22 cellular contexts compared by ENCODE assay signal in the genomic region with DNA sequence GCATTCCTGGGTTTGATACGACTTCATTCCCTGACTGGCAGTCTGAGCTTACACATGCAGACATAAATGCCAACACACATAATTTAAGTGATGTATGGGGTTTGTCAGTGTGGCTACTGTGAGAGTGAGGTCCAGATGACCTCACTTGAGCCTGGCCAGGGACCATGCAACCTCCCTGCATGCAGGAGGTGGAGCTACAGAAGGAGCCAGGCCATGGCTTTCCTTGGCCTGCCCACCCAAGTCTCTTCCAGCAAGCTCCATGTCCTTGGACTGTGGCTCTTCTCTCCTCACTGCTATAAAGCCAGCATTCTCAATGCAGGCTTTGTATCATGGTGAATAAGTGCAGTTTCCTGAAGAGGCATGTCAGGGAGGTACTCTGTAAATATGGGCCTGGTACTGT.
"Had no signal": no experiment of that assay in that cellular context is flagged by ENCODE, and none has a peak within 500 bp of the region (broad histone marks: within the 10 kb centered on the region; RNA-seq: fewer than 3 reads in every experiment).

No MANE protein-coding gene starts in this region.

- DNase-seq: activated CD4-positive, alpha-beta T cell treated with anti-CD3 and anti-CD28 coated beads, Interleukin-2, amount 10 ng/mL, durations not matched to agents 24 days and 14 days; activated CD4-positive, CD25-positive, alpha-beta regulatory T cell; activated CD8-positive, alpha-beta T cell treated with anti-CD3 and anti-CD28 coated beads, Interleukin-2, amount 10 ng/mL, durations not matched to agents 7 days and 5 days; activated naive CD4-positive, alpha-beta T cell treated with anti-CD3 and anti-CD28 coated beads for 36 hours; activated T-cell treated with anti-CD3 and anti-CD28 coated beads, Interleukin-2, amount 50 U/mL, for 24 hours; cerebellar nuclear complex; cortex of kidney; hippocampal formation; islet precursor cell; naive thymus-derived CD4-positive, alpha-beta T cell; stimulated activated CD4-positive, alpha-beta T cell treated with anti-CD3 and anti-CD28 coated beads, Interleukin-12 subunit alpha, Interleukin-12 subunit beta, amount 100 ng/mL, for 4 hours; stimulated activated CD4-positive, alpha-beta T cell treated with anti-CD3 and anti-CD28 coated beads, Interleukin-1b, Interleukin-23, amount 100 ng/mL, for 48 hours; stimulated activated CD8-positive, alpha-beta memory T cell treated with anti-CD3 and anti-CD28 coated beads, Interleukin-4, amount 100 ng/mL, for 48 hours; stimulated activated naive CD4-positive, alpha-beta T cell; T-helper 1 cell; T-helper 9 cell had no signal

- H3K27me3 ChIP-seq: ascending aorta, ovary, suprapubic skin had no signal

- H3K36me3 ChIP-seq: ascending aorta, ovary, suprapubic skin had no signal

- ATAC-seq: activated CD8-positive, alpha-beta T cell treated with anti-CD3 and anti-CD28 coated beads, Interleukin-2, amount 10 ng/mL, durations not matched to agents 7 days and 5 days; naive thymus-derived CD4-positive, alpha-beta T cell had no signal

- H3K27ac Mint-ChIP-seq: activated CD4-positive, alpha-beta T cell treated with anti-CD3 and anti-CD28 coated beads, Interleukin-2, amount 10 ng/mL, durations not matched to agents 24 days and 14 days; activated CD8-positive, alpha-beta T cell treated with anti-CD3 and anti-CD28 coated beads, Interleukin-2, amount 10 ng/mL, durations not matched to agents 7 days and 5 days; activated naive CD4-positive, alpha-beta T cell treated with anti-CD3 and anti-CD28 coated beads for 36 hours; activated T-cell treated with anti-CD3 and anti-CD28 coated beads, Interleukin-2, amount 50 U/mL, for 24 hours; activated T-helper 2 cell treated with anti-CD3 and anti-CD28 coated beads, Interferon-gamma antibody, Interleukin-2, Interleukin-4, amounts not matched to agents 10 μg/mL and 5 μg/mL and 100 μg/mL, durations not matched to agents 14 hours and 24 hours and 36 hours; memory B cell; naive thymus-derived CD4-positive, alpha-beta T cell; type B pancreatic cell had no signal

- H3K27me3 Mint-ChIP-seq: activated CD4-positive, alpha-beta T cell treated with anti-CD3 and anti-CD28 coated beads, Interleukin-2, amount 10 ng/mL, durations not matched to agents 24 days and 14 days; memory B cell; type B pancreatic cell had no signal

- H3K4me3 ChIP-seq: ascending aorta, ovary, suprapubic skin had no signal

- H3K4me1 ChIP-seq: ascending aorta, suprapubic skin had no signal

- H3K4me3 Mint-ChIP-seq: activated CD4-positive, alpha-beta T cell treated with anti-CD3 and anti-CD28 coated beads, Interleukin-2, amount 10 ng/mL, durations not matched to agents 24 days and 14 days; activated CD8-positive, alpha-beta T cell treated with anti-CD3 and anti-CD28 coated beads, Interleukin-2, amount 10 ng/mL, durations not matched to agents 7 days and 5 days; activated naive CD4-positive, alpha-beta T cell treated with anti-CD3 and anti-CD28 coated beads for 36 hours; activated T-cell treated with anti-CD3 and anti-CD28 coated beads, Interleukin-2, amount 50 U/mL, for 24 hours; memory B cell; naive thymus-derived CD4-positive, alpha-beta T cell; type B pancreatic cell had no signal

- H3K9me3 ChIP-seq: ascending aorta, ovary, suprapubic skin had no signal

- H3K9me3 Mint-ChIP-seq: activated naive CD4-positive, alpha-beta T cell treated with anti-CD3 and anti-CD28 coated beads for 36 hours; activated T-cell treated with anti-CD3 and anti-CD28 coated beads, Interleukin-2, amount 50 U/mL, for 24 hours; activated T-helper 2 cell treated with anti-CD3 and anti-CD28 coated beads, Interferon-gamma antibody, Interleukin-2, Interleukin-4, amounts not matched to agents 10 μg/mL and 5 μg/mL and 100 μg/mL, durations not matched to agents 14 hours and 24 hours and 36 hours; memory B cell; type B pancreatic cell had no signal

- H3K27ac ChIP-seq: ascending aorta, suprapubic skin had no signal
